Comparison of ENCODE assay signal across 12 cellular contexts in genomic region chr10:63711361-63711760, GRCh38.
DNase-seq lines count a peak whose midpoint lies in the region; ATAC-seq and TF ChIP-seq lines count a peak whose summit lies in the region.
"Had no signal": no experiment of that assay in that cellular context is flagged by ENCODE, and none has a peak within 500 bp of the region (broad histone marks: within the 10 kb centered on the region; RNA-seq: fewer than 3 reads in every experiment).

No MANE protein-coding gene starts in this region.

- no peak for TF ChIP-seq CTCF in dorsolateral prefrontal cortex (IDR thresholded peaks at IDR 0.05 in 54 of 56, conservative IDR thresholded peaks at IDR 0.05 in 2 of 56; ENCODE audit: low read depth in 1 of 56, partially characterized antibody in 56 of 56)
- TF ChIP-seq CTCF in lung (IDR thresholded peaks at IDR 0.05; ENCODE audit: control extremely low read depth, extremely low read depth) = no peak
- TF ChIP-seq CTCF in upper lobe of left lung (IDR thresholded peaks at IDR 0.05) = no peak

- H3K9me3 ChIP-seq in lung (ENCODE audit: control insufficient read depth in 2 of 2, insufficient read depth in 1 of 2, low read length in 1 of 2) (peaks cover 0 to 1% of the 10 kb centered on the region in 2 donors), upper lobe of left lung (no peaks in the 10 kb centered on the region)

- no peak for TF ChIP-seq POLR2A in upper lobe of left lung (IDR thresholded peaks at IDR 0.05)

- H3K4me3 ChIP-seq in dorsolateral prefrontal cortex (no peak overlapping the region), lung (no peak overlapping the region), upper lobe of left lung (no peak overlapping the region)
- H3K4me3 ChIP-seq: cardiac muscle cell had no signal

- DNase-seq in DMS 273 (lab: John Stamatoyannopoulos, UW; ENCODE audit: unreplicated experiment) (peak; percentile 22), DMS 273 treated with DMSO at 0.1 percent for 48 hours (lab: John Stamatoyannopoulos, UW) (no peak), dorsolateral prefrontal cortex (peak in 1 of 10 donors; percentile 70), lung (ENCODE audit: low spot score) (no peak), upper lobe of left lung (peak in 1 of 2 donors; percentile 54), MV-4-11 (lab: John Stamatoyannopoulos, UW) (no peak)
- DNase-seq: 8988T; activated CD4-positive, alpha-beta T cell treated with anti-CD3 and anti-CD28 coated beads for 36 hours; MM.1S had no signal

- 52 to 63% methylated on average over 4 of the region's 4 CpGs for WGBS in lung, 2 donors
- 62 to 64% methylated on average over 4 of the region's 4 CpGs for WGBS in upper lobe of left lung, 2 donors

- peak overlapping the region in 51 of 59 donors; percentile 3 to 87 (median 69) for H3K27ac ChIP-seq in dorsolateral prefrontal cortex
- peak overlapping the region; percentile 89 to 95 for H3K27ac ChIP-seq in lung (ENCODE audit: low read depth in 1 of 2, low read length in 1 of 2)
- peak overlapping the region; percentile 73 to 87 (median 80) for H3K27ac ChIP-seq in upper lobe of left lung
- H3K27ac ChIP-seq: cardiac muscle cell had no signal

- ATAC-seq in lung (ENCODE audit: insufficient read depth, low FRiP score) (no peak), upper lobe of left lung (ENCODE audit: low FRiP score in 2 of 2) (peak in 1 of 2 donors; percentile 42), GM18873 (IDR thresholded peaks at IDR 0.05; ENCODE audit: low FRiP score, unreplicated experiment) (no peak), HG03108 (IDR thresholded peaks at IDR 0.05; ENCODE audit: unreplicated experiment) (no peak)
- ATAC-seq: activated CD4-positive, alpha-beta T cell treated with anti-CD3 and anti-CD28 coated beads for 36 hours had no signal

- no peak for TF ChIP-seq EP300 in upper lobe of left lung (IDR thresholded peaks at IDR 0.05)

- H3K36me3 ChIP-seq in lung (ENCODE audit: control insufficient read depth in 2 of 2, insufficient read depth in 2 of 2, low read length in 2 of 2) = no peaks in the 10 kb centered on the region
- no peaks in the 10 kb centered on the region for H3K36me3 ChIP-seq in upper lobe of left lung
- H3K36me3 ChIP-seq: cardiac muscle cell had no signal

- intact Hi-C loops in dorsolateral prefrontal cortex (cut with DNase I) = loop anchor here in 1 of 2 donors (5.0 to 10.0 kb wide), 2 partner anchors 79 to 187 kb away; partner anchors contain the start of gene REEP3

- peaks cover 16 to 30% of the 10 kb centered on the region in 2 donors for H3K4me1 ChIP-seq in lung (ENCODE audit: control insufficient read depth in 2 of 2, insufficient read depth in 2 of 2, low read length in 2 of 2)
- H3K4me1 ChIP-seq in upper lobe of left lung = peaks cover 38 to 48% (median 44%) of the 10 kb centered on the region in 4 donors

- no peaks in the 10 kb centered on the region for H3K27me3 ChIP-seq in dorsolateral prefrontal cortex
- no peaks in the 10 kb centered on the region for H3K27me3 ChIP-seq in lung (ENCODE audit: control insufficient read depth, insufficient read depth)
- H3K27me3 ChIP-seq in upper lobe of left lung = no peaks in the 10 kb centered on the region
- H3K27me3 ChIP-seq: cardiac muscle cell had no signal
